Comparison of ENCODE assay signal across 20 cellular contexts in genomic region chr6:36436466-36436865, GRCh38. TPM values are rescaled to one million over a fixed set of nuclear protein-coding genes. Genes with fewer than 3 reads are reported as not detected.
DNase-seq lines count a peak whose midpoint lies in the region.
"Had no signal": no experiment of that assay in that cellular context is flagged by ENCODE, and none has a peak within 500 bp of the region (broad histone marks: within the 10 kb centered on the region; RNA-seq: fewer than 3 reads in every experiment).

No MANE protein-coding gene starts in this region.

- H3K9ac ChIP-seq in skeletal muscle satellite cell (ENCODE audit: low read depth, low read length), result peak overlapping the region; percentile 62

- DNase-seq in GM03348 (ENCODE audit: low spot score) (peak; percentile 64), MG63 (peak; percentile 43), dedifferentiated amniotic fluid mesenchymal stem cell (ENCODE audit: extremely low spot score) (peak; percentile 41), UCSD-AML1 (lab: John Stamatoyannopoulos, UW; ENCODE audit: unreplicated experiment) (no peak), SK-N-DZ (ENCODE audit: low spot score) (no peak)
- no peak for DNase-seq in activated naive CD4-positive, alpha-beta T cell treated with Interleukin-2 at 50 U/mL for 16 hours
- DNase-seq: activated CD8-positive, alpha-beta T cell treated with anti-CD3 and anti-CD28 coated beads for 36 hours; activated T-cell treated with anti-CD3 and anti-CD28 coated beads, Interleukin-2, amount 50 U/mL, for 48 hours; BE2C; Caco-2; H7; head of caudate nucleus; immature natural killer cell; NCI-H146; PC-9; SIG-M5 had no signal

- no peak overlapping the region for H3K4me3 ChIP-seq in MG63
- no peak overlapping the region for H3K4me3 ChIP-seq in skeletal muscle satellite cell (ENCODE audit: low read length)
- H3K4me3 ChIP-seq: breast epithelium, PC-9 had no signal

- H3K9me3 ChIP-seq in MG63 (no peaks in the 10 kb centered on the region), skeletal muscle satellite cell (replicated peaks; ENCODE audit: low read length) (no peaks in the 10 kb centered on the region)
- H3K9me3 ChIP-seq: BE2C, breast epithelium, Caco-2 had no signal

- peak overlapping the region; percentile 30 for H3K4me2 ChIP-seq in skeletal muscle satellite cell (ENCODE audit: low read length)
- H3K4me2 ChIP-seq: PC-9 had no signal

- peaks cover 34% of the 10 kb centered on the region for H3K4me1 ChIP-seq in skeletal muscle satellite cell (ENCODE audit: control insufficient read depth, insufficient read depth, low read length)
- H3K4me1 ChIP-seq: breast epithelium had no signal

- H3K36me3 ChIP-seq in MG63 (no peaks in the 10 kb centered on the region), skeletal muscle satellite cell (ENCODE audit: insufficient read depth, low read length) (no peaks in the 10 kb centered on the region)
- H3K36me3 ChIP-seq: BE2C, breast epithelium had no signal

- H3K27me3 ChIP-seq in MG63, result no peaks in the 10 kb centered on the region
- H3K27me3 ChIP-seq in skeletal muscle satellite cell (ENCODE audit: control insufficient read depth, insufficient read depth, low read length), result no peaks in the 10 kb centered on the region
- H3K27me3 ChIP-seq: BE2C, breast epithelium had no signal

RNA-seq across cellular contexts. Expression of gene PXT1, which starts 6.2 kb away (rescaled TPM):
- total RNA-seq in MG63 (2014; rRNA removed; shearing (Covaris generic); ENCODE audit: low replicate concordance), result not detected in 2 replicates
- total RNA-seq in skeletal muscle satellite cell (2012; rRNA removed), result under 0.01 TPM in 1 of 2 replicates, not detected in the other
- polyA plus RNA-seq in SK-N-DZ (2014; cell fraction: cytosol; rRNA removed), result not detected in 2 replicates
- not detected in 2 replicates for polyA plus RNA-seq in SK-N-DZ (2014; cell fraction: nucleus; rRNA removed)
- total RNA-seq: Caco-2, liver, PC-9 had no signal
- polyA plus RNA-seq: esophagus, liver had no signal

RNA-seq across cellular contexts. Expression of gene KCTD20, which starts 6.3 kb away (rescaled TPM):
- 41.0 and 61.1 TPM in 2 replicates for total RNA-seq in MG63 (2014; rRNA removed; shearing (Covaris generic); ENCODE audit: low replicate concordance)
- 33.7 and 46.3 TPM in 2 replicates for total RNA-seq in skeletal muscle satellite cell (2012; rRNA removed)
- 79.4 and 96.1 TPM in 2 replicates for polyA plus RNA-seq in SK-N-DZ (2014; cell fraction: cytosol; rRNA removed)
- 21.8 and 22.3 TPM in 2 replicates for polyA plus RNA-seq in SK-N-DZ (2014; cell fraction: nucleus; rRNA removed)

RNA-seq across cellular contexts. Expression of gene ETV7, which starts 49.0 kb away (rescaled TPM):
- 0.82 TPM in 1 of 2 replicates, not detected in the other for total RNA-seq in MG63 (2014; rRNA removed; shearing (Covaris generic); ENCODE audit: low replicate concordance)
- total RNA-seq in skeletal muscle satellite cell (2012; rRNA removed), result not detected in 2 replicates
- polyA plus RNA-seq in SK-N-DZ (2014; cell fraction: cytosol; rRNA removed), result not detected in 2 replicates
- polyA plus RNA-seq in SK-N-DZ (2014; cell fraction: nucleus; rRNA removed), result 0.83 TPM in 1 of 2 replicates, not detected in the other

Comparison
In these comparisons a context has a peak if more than half of its experiments do, and no peak if none do; other contexts are left out.
1. DNase-seq: peak in GM03348 (single experiment), MG63 (single experiment) and dedifferentiated amniotic fluid mesenchymal stem cell (single experiment); none in UCSD-AML1 (single experiment), activated naive CD4-positive, alpha-beta T cell treated with Interleukin-2 at 50 U/mL for 16 hours (single experiment) and SK-N-DZ (single experiment).